1 cellular context compared by ENCODE assay signal in the genomic region with DNA sequence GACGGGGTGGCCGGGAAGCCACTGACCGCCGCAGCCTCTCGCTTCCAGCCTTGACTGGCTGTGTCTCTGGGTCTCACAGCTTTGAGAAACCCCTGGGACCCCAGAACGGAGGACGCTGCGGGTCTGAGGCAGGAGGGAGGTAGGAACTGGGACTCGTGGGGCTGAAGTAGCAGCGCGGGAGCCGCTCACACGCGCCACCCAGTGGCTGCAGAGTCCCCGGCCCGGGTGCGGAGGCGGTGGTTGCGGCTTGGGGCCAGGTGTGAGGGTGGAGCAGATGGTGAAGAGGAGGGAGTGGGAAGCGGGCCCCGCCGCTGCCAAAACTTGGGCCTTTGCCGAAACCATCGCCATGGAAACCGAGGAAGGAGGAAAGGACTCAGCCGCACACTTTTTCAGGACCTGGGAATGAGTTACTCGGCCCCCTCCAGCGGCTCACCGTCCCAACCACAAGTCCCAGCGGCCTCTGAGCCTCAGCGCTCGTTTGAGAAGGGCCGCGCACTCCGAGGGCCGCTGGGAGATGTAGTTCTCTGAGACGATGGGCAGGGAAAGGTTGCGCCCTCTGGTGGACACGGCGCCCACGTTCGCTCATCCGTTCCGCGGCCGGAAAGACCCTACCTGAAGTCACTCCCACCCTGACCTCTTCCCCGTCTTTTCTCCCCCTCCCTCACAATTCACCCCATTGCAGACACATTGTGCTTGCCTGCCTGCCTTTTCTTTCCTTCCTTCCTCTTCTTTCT.
TF ChIP-seq lines count a peak whose summit lies in the region.

No MANE protein-coding gene starts in this region.

TF ChIP-seq in GM12878, 131 proteins besides CTCF, POLR2A, EP300 and RAD21 (continues in another document):
- TF ChIP-seq, protein P1, sequence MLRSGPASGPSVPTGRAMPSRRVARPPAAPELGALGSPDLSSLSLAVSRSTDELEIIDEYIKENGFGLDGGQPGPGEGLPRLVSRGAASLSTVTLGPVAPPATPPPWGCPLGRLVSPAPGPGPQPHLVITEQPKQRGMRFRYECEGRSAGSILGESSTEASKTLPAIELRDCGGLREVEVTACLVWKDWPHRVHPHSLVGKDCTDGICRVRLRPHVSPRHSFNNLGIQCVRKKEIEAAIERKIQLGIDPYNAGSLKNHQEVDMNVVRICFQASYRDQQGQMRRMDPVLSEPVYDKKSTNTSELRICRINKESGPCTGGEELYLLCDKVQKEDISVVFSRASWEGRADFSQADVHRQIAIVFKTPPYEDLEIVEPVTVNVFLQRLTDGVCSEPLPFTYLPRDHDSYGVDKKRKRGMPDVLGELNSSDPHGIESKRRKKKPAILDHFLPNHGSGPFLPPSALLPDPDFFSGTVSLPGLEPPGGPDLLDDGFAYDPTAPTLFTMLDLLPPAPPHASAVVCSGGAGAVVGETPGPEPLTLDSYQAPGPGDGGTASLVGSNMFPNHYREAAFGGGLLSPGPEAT (IDR thresholded peaks at IDR 0.05; ENCODE audit: low read depth): peak; percentile 63; the same call in 1 of the 2 replicates
- TF ChIP-seq STAT1 (conservative IDR thresholded peaks at IDR 0.05): 0 out of 2 replicates have a peak, but pooled peaks have one; percentile 64
- TF ChIP-seq, protein P2, sequence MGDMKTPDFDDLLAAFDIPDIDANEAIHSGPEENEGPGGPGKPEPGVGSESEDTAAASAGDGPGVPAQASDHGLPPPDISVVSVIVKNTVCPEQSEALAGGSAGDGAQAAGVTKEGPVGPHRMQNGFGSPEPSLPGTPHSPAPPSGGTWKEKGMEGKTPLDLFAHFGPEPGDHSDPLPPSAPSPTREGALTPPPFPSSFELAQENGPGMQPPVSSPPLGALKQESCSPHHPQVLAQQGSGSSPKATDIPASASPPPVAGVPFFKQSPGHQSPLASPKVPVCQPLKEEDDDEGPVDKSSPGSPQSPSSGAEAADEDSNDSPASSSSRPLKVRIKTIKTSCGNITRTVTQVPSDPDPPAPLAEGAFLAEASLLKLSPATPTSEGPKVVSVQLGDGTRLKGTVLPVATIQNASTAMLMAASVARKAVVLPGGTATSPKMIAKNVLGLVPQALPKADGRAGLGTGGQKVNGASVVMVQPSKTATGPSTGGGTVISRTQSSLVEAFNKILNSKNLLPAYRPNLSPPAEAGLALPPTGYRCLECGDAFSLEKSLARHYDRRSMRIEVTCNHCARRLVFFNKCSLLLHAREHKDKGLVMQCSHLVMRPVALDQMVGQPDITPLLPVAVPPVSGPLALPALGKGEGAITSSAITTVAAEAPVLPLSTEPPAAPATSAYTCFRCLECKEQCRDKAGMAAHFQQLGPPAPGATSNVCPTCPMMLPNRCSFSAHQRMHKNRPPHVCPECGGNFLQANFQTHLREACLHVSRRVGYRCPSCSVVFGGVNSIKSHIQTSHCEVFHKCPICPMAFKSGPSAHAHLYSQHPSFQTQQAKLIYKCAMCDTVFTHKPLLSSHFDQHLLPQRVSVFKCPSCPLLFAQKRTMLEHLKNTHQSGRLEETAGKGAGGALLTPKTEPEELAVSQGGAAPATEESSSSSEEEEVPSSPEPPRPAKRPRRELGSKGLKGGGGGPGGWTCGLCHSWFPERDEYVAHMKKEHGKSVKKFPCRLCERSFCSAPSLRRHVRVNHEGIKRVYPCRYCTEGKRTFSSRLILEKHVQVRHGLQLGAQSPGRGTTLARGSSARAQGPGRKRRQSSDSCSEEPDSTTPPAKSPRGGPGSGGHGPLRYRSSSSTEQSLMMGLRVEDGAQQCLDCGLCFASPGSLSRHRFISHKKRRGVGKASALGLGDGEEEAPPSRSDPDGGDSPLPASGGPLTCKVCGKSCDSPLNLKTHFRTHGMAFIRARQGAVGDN (IDR thresholded peaks at IDR 0.05): no peak
- peak; percentile 95 for TF ChIP-seq TARDBP (IDR thresholded peaks at IDR 0.05; ENCODE audit: borderline replicate concordance)
- TF ChIP-seq, protein P3, sequence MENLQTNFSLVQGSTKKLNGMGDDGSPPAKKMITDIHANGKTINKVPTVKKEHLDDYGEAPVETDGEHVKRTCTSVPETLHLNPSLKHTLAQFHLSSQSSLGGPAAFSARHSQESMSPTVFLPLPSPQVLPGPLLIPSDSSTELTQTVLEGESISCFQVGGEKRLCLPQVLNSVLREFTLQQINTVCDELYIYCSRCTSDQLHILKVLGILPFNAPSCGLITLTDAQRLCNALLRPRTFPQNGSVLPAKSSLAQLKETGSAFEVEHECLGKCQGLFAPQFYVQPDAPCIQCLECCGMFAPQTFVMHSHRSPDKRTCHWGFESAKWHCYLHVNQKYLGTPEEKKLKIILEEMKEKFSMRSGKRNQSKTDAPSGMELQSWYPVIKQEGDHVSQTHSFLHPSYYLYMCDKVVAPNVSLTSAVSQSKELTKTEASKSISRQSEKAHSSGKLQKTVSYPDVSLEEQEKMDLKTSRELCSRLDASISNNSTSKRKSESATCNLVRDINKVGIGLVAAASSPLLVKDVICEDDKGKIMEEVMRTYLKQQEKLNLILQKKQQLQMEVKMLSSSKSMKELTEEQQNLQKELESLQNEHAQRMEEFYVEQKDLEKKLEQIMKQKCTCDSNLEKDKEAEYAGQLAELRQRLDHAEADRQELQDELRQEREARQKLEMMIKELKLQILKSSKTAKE (IDR thresholded peaks at IDR 0.05; ENCODE audit: low read depth, poor library complexity, severe bottlenecking): no peak
- no peak for TF ChIP-seq KDM1A (IDR thresholded peaks at IDR 0.05; ENCODE audit: borderline replicate concordance)
- TF ChIP-seq SREBF2 (IDR thresholded peaks at IDR 0.05; ENCODE audit: low read length): no peak
- peak; percentile 29; the same call in 1 of the 2 replicates for TF ChIP-seq SIN3A (IDR thresholded peaks at IDR 0.05; ENCODE audit: low read depth, low read length)
- peak; percentile 84 for TF ChIP-seq ZNF207 (IDR thresholded peaks at IDR 0.05; ENCODE audit: borderline replicate concordance)
- no peak for TF ChIP-seq NFXL1 (IDR thresholded peaks at IDR 0.05; ENCODE audit: borderline replicate concordance)
- peak in 1 of 2 experiments; percentile 25; a peak in 1 of 4 replicates for TF ChIP-seq SRF (IDR thresholded peaks at IDR 0.05; ENCODE audit: low read depth in 2 of 2, low read length in 2 of 2)
- peak; percentile 51; the same call in 1 of the 2 replicates for TF ChIP-seq NR2C1 (IDR thresholded peaks at IDR 0.05)
- peak; percentile 77; the same call in 1 of the 2 replicates for TF ChIP-seq CBFB (IDR thresholded peaks at IDR 0.05; ENCODE audit: low read depth)
- TF ChIP-seq IKZF1 (conservative IDR thresholded peaks at IDR 0.05): peak; percentile 99
- peak; percentile 34; the same call in 1 of the 2 replicates for TF ChIP-seq SPI1 (IDR thresholded peaks at IDR 0.05; ENCODE audit: borderline replicate concordance, insufficient read depth, low read depth, low read length)
- TF ChIP-seq ETV6 (conservative IDR thresholded peaks at IDR 0.05 in 1 of 2, IDR thresholded peaks at IDR 0.05 in 1 of 2; ENCODE audit: borderline replicate concordance in 1 of 2, low read depth in 1 of 2): 0 out of 4 replicates have a peak, but pooled peaks of 1 of the 2 experiments have one; percentile 35
- peak; percentile 55 for TF ChIP-seq MEF2B (IDR thresholded peaks at IDR 0.05; ENCODE audit: partially characterized antibody, poor library complexity, severe bottlenecking)
- peak; percentile 69; the same call in 1 of the 2 replicates for TF ChIP-seq IRF4 (IDR thresholded peaks at IDR 0.05; ENCODE audit: low read depth, low read length)
- peak; percentile 78 for TF ChIP-seq CREB1 (IDR thresholded peaks at IDR 0.05; ENCODE audit: low read depth)
- no peak for TF ChIP-seq TAF1 (IDR thresholded peaks at IDR 0.05; ENCODE audit: borderline replicate concordance, low read depth, low read length)
- TF ChIP-seq, protein P4, sequence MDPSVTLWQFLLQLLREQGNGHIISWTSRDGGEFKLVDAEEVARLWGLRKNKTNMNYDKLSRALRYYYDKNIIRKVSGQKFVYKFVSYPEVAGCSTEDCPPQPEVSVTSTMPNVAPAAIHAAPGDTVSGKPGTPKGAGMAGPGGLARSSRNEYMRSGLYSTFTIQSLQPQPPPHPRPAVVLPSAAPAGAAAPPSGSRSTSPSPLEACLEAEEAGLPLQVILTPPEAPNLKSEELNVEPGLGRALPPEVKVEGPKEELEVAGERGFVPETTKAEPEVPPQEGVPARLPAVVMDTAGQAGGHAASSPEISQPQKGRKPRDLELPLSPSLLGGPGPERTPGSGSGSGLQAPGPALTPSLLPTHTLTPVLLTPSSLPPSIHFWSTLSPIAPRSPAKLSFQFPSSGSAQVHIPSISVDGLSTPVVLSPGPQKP (IDR thresholded peaks at IDR 0.05; ENCODE audit: low read depth, low read length): peak; percentile 41; the same call in 1 of the 2 replicates
- no peak for TF ChIP-seq MEF2A (IDR thresholded peaks at IDR 0.05; ENCODE audit: insufficient read depth, low read depth, low read length)
- no peak; the same call in 1 of the 2 replicates for TF ChIP-seq TBL1XR1 (IDR thresholded peaks at IDR 0.05; ENCODE audit: low read depth, low read length)
- TF ChIP-seq PAX8 (IDR thresholded peaks at IDR 0.05): no peak
- peak; percentile 76; the same call in 1 of the 2 replicates for TF ChIP-seq CHD2 (IDR thresholded peaks at IDR 0.05; ENCODE audit: borderline replicate concordance, low read depth, low read length)
- TF ChIP-seq ASH2L (IDR thresholded peaks at IDR 0.05; ENCODE audit: borderline replicate concordance, low read depth): no peak
- TF ChIP-seq TCF7 (IDR thresholded peaks at IDR 0.05; ENCODE audit: borderline replicate concordance): no peak
- TF ChIP-seq IKZF2 (IDR thresholded peaks at IDR 0.05): peak; percentile 65 to 73; a peak in 2 of 4 replicates
- TF ChIP-seq, protein P5, sequence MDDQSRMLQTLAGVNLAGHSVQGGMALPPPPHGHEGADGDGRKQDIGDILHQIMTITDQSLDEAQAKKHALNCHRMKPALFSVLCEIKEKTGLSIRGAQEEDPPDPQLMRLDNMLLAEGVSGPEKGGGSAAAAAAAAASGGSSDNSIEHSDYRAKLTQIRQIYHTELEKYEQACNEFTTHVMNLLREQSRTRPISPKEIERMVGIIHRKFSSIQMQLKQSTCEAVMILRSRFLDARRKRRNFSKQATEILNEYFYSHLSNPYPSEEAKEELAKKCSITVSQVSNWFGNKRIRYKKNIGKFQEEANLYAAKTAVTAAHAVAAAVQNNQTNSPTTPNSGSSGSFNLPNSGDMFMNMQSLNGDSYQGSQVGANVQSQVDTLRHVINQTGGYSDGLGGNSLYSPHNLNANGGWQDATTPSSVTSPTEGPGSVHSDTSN (IDR thresholded peaks at IDR 0.05; ENCODE audit: insufficient replicate concordance, low read depth, low read length): no peak
- TF ChIP-seq STAT3 (IDR thresholded peaks at IDR 0.05; ENCODE audit: low read depth, low read length): no peak
- no peak for TF ChIP-seq ZBED1 (IDR thresholded peaks at IDR 0.05; ENCODE audit: borderline replicate concordance)
- TF ChIP-seq ZNF384 (IDR thresholded peaks at IDR 0.05; ENCODE audit: borderline replicate concordance, low read depth, low read length): no peak
- TF ChIP-seq, protein P6, sequence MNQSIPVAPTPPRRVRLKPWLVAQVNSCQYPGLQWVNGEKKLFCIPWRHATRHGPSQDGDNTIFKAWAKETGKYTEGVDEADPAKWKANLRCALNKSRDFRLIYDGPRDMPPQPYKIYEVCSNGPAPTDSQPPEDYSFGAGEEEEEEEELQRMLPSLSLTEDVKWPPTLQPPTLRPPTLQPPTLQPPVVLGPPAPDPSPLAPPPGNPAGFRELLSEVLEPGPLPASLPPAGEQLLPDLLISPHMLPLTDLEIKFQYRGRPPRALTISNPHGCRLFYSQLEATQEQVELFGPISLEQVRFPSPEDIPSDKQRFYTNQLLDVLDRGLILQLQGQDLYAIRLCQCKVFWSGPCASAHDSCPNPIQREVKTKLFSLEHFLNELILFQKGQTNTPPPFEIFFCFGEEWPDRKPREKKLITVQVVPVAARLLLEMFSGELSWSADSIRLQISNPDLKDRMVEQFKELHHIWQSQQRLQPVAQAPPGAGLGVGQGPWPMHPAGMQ (IDR thresholded peaks at IDR 0.05; ENCODE audit: borderline replicate concordance): peak; percentile 46; the same call in 1 of the 2 replicates
- peak; percentile 93 for TF ChIP-seq CREM (IDR thresholded peaks at IDR 0.05; ENCODE audit: low read depth)
- peak; percentile 61; the same call in 1 of the 2 replicates for TF ChIP-seq RB1 (IDR thresholded peaks at IDR 0.05; ENCODE audit: borderline replicate concordance)
- TF ChIP-seq YBX1 (IDR thresholded peaks at IDR 0.05): no peak
- TF ChIP-seq, protein P7, sequence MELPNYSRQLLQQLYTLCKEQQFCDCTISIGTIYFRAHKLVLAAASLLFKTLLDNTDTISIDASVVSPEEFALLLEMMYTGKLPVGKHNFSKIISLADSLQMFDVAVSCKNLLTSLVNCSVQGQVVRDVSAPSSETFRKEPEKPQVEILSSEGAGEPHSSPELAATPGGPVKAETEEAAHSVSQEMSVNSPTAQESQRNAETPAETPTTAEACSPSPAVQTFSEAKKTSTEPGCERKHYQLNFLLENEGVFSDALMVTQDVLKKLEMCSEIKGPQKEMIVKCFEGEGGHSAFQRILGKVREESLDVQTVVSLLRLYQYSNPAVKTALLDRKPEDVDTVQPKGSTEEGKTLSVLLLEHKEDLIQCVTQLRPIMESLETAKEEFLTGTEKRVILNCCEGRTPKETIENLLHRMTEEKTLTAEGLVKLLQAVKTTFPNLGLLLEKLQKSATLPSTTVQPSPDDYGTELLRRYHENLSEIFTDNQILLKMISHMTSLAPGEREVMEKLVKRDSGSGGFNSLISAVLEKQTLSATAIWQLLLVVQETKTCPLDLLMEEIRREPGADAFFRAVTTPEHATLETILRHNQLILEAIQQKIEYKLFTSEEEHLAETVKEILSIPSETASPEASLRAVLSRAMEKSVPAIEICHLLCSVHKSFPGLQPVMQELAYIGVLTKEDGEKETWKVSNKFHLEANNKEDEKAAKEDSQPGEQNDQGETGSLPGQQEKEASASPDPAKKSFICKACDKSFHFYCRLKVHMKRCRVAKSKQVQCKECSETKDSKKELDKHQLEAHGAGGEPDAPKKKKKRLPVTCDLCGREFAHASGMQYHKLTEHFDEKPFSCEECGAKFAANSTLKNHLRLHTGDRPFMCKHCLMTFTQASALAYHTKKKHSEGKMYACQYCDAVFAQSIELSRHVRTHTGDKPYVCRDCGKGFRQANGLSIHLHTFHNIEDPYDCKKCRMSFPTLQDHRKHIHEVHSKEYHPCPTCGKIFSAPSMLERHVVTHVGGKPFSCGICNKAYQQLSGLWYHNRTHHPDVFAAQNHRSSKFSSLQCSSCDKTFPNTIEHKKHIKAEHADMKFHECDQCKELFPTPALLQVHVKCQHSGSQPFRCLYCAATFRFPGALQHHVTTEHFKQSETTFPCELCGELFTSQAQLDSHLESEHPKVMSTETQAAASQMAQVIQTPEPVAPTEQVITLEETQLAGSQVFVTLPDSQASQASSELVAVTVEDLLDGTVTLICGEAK (IDR thresholded peaks at IDR 0.05; ENCODE audit: borderline replicate concordance): peak; percentile 46; the same call in 1 of the 2 replicates
- TF ChIP-seq, protein P8, sequence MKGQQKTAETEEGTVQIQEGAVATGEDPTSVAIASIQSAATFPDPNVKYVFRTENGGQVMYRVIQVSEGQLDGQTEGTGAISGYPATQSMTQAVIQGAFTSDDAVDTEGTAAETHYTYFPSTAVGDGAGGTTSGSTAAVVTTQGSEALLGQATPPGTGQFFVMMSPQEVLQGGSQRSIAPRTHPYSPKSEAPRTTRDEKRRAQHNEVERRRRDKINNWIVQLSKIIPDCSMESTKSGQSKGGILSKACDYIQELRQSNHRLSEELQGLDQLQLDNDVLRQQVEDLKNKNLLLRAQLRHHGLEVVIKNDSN (IDR thresholded peaks at IDR 0.05; ENCODE audit: borderline replicate concordance, extremely low read length, insufficient read depth, low read depth, low read length): no peak
- TF ChIP-seq SUPT20H (IDR thresholded peaks at IDR 0.05; ENCODE audit: borderline replicate concordance, control insufficient read depth, low read depth, low read length): no peak
- TF ChIP-seq CEBPB (IDR thresholded peaks at IDR 0.05; ENCODE audit: borderline replicate concordance in 1 of 2, low read depth in 2 of 2, low read length in 2 of 2): no peak
